ENCODE assay signal across 8 cellular contexts in the genomic region with DNA sequence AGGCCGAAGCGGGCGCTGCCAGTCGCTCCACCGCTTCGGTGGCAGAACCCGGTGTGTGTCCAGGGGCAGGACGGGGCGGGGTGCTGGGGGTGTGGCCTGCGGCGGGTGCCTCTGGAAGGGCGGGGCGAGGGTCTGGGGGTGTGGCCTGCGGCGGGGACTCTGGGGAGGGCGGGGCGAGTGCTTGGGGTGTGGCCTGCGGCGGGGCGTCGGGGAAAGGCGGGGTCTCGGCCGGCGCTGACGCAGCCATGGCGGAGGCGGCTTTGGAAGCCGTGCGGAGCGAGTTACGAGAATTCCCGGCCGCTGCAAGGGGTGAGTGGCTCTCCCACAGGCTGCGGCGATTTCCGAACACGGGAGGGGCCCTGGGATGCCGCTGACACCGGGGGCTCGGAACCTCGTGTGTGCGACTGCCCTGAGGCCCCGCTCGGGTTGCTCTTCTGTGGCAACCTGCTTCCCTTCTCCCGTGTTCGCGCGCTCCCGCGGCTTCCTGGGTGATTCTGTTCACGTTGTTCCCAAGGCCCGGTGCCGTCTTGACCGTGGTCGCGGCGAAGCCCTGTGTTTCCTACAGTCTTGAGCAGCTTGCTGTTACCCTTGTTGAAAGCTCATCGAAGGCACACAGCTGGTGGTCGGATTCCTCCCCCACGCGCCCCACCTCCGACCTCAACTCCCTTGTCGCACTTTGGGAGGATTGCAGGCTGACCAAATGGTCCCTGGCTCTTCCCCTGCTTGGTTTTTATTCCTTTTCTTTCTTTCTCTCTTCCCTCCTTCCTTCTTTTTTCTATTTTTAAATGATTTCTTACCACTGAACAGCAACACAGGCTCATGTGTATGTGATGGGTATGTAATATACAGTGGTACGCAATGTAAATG. TPM values are rescaled to one million over a fixed set of nuclear protein-coding genes. Genes with fewer than 3 reads are reported as not detected.
DNase-seq lines count a peak whose midpoint lies in the region; ATAC-seq, FAIRE-seq and TF ChIP-seq lines count a peak whose summit lies in the region.

A gene (plus strand): TSS at position 213 of the 867 bp plus-strand sequence. CDS start 33 bp downstream, at position 246.

- peaks cover 24% of the 10 kb centered on the region for H3K4me1 Mint-ChIP-seq in CD14-positive monocyte

- no peaks in the 10 kb centered on the region for H3K9me3 Mint-ChIP-seq in CD14-positive monocyte

- H3K9me1 ChIP-seq in endothelial cell of umbilical vein (replicated peaks; ENCODE audit: control insufficient read depth, extremely low read depth, insufficient read depth, low read length), result no peaks in the 10 kb centered on the region

- BruUV-seq in endothelial cell of umbilical vein (replicated peaks; lab: Mats Ljungman, UMichigan), result TSS peak; percentile 12

- no peaks in the 10 kb centered on the region for H3F3A ChIP-seq in OCI-LY1 (ENCODE audit: insufficient read depth, low read length)

- dilution Hi-C loops in endothelial cell of umbilical vein (cut with MboI; ENCODE audit: extremely low pct_ligation_motif_present, low sequenced_read_pairs), result no loop called here

- POLR2A ChIA-PET in endothelial cell of umbilical vein (lab: Charles Lee), result no interaction called here

- no peaks in the 10 kb centered on the region for H4K20me1 ChIP-seq in OCI-LY1 (ENCODE audit: insufficient read depth, low read length)
- H4K20me1 ChIP-seq in endothelial cell of umbilical vein (replicated peaks; ENCODE audit: control insufficient read depth, extremely low read depth, insufficient read depth, low read length), result no peaks in the 10 kb centered on the region

- H3K36me3 Mint-ChIP-seq in CD14-positive monocyte, result peaks cover 50 to 57% of the 10 kb centered on the region in 2 donors

- H2AFZ ChIP-seq in OCI-LY1 (ENCODE audit: low read length) (0 out of 2 replicates have a peak within 1 kb of the TSS, but pooled peaks have one; percentile 39), endothelial cell of umbilical vein (ENCODE audit: low read depth, low read length) (peak within 1 kb of the TSS; percentile 1)

- peak; percentile 69 for TF ChIP-seq POLR2A in endothelial cell of umbilical vein (IDR thresholded peaks at IDR 0.05; ENCODE audit: low read depth, low read length)

- H3K4me1 ChIP-seq in OCI-LY1 (ENCODE audit: insufficient read depth, low read length, severe bottlenecking) (peaks cover 18% of the 10 kb centered on the region), endothelial cell of umbilical vein (ENCODE audit: control insufficient read depth, extremely low read depth, insufficient read depth, low read length) (peaks cover 10% of the 10 kb centered on the region), mononuclear cell (ENCODE audit: insufficient read depth, low read length) (peaks cover 45% of the 10 kb centered on the region)

- H3K9me2 ChIP-seq in OCI-LY1 (ENCODE audit: low read depth, low read length), result no peaks in the 10 kb centered on the region

- intact Hi-C loops in CD14-positive monocyte (cut with micrococcal nuclease) (loop anchor here in 1 of 2 donors (10.0 kb wide), 1 partner anchor 77 kb away; no protein-coding TSS in a partner anchor), endothelial cell of umbilical vein (cut with micrococcal nuclease) (loop anchor here (1.0 to 5.0 kb wide), 2 partner anchors 54 to 64 kb away; a partner anchor contains a TSS)

- H3K27ac ChIP-seq in OCI-LY1 (ENCODE audit: low read depth, low read length, poor library complexity, severe bottlenecking), result no peak within 1 kb of the TSS
- no peak within 1 kb of the TSS for H3K27ac ChIP-seq in endothelial cell of umbilical vein (ENCODE audit: insufficient read depth, low read depth, low read length)

- no peaks in the 10 kb centered on the region for H3K36me3 ChIP-seq in OCI-LY1 (ENCODE audit: insufficient read depth, low read length)
- H3K36me3 ChIP-seq in endothelial cell of umbilical vein (ENCODE audit: control insufficient read depth in 2 of 2, extremely low read depth in 1 of 2, insufficient read depth in 2 of 2, low read length in 2 of 2), result peaks cover 0 to 16% of the 10 kb centered on the region in 2 experiments

- FAIRE-seq in endothelial cell of umbilical vein (lab: Jason Lieb, UNC), result peak; percentile 87

- H3K4me3 ChIP-seq in OCI-LY1 (ENCODE audit: low read depth, low read length, poor library complexity, severe bottlenecking) (peak within 1 kb of the TSS; percentile 82), endothelial cell of umbilical vein (replicated peaks in 1 of 3; ENCODE audit: insufficient read depth in 1 of 3, low read depth in 1 of 3, low read length in 3 of 3) (peak within 1 kb of the TSS; percentile 41 to 87 (median 73)), mononuclear cell (ENCODE audit: low read length) (peak within 1 kb of the TSS; percentile 87)

- DNase-seq in CD14-positive monocyte (ENCODE audit: low spot score), result peak; percentile 94
- peak; percentile 51 for DNase-seq in HS-27A (ENCODE audit: low read depth)
- DNase-seq in activated CD8-positive, alpha-beta memory T cell treated with anti-CD3 and anti-CD28 coated beads, Interleukin-2, amount 50 U/mL, for 48 hours, result peak; percentile 98
- peak; percentile 88 for DNase-seq in endothelial cell of umbilical vein (ENCODE audit: low read depth, low spot score)
- peak; percentile 92 to 97 for DNase-seq in stimulated activated CD8-positive, alpha-beta memory T cell treated with anti-CD3 and anti-CD28 coated beads, Interleukin-2, amount 100 ng/mL, for 1 hour (ENCODE audit: low read depth in 2 of 2)

- H3K9ac ChIP-seq in OCI-LY1 (ENCODE audit: low read length) (peak within 1 kb of the TSS; percentile 71), endothelial cell of umbilical vein (replicated peaks; ENCODE audit: extremely low read depth, insufficient read depth, low read length) (peak within 1 kb of the TSS; percentile 77)

- peak; percentile 76 for ATAC-seq in GM19395 (IDR thresholded peaks at IDR 0.05; ENCODE audit: unreplicated experiment)

- peak within 1 kb of the TSS; percentile 69 to 94 (median 84) for H3K27ac Mint-ChIP-seq in CD14-positive monocyte

- CTCF ChIA-PET in endothelial cell of umbilical vein (lab: Charles Lee), result interaction anchor here (0.7 to 1.2 kb wide), 3 partner anchors 14 to 77 kb away, joined by 3 to 4 read pairs (median 3); no protein-coding TSS in a partner anchor

- no peaks in the 10 kb centered on the region for H3K79me2 ChIP-seq in OCI-LY1 (ENCODE audit: insufficient read depth, low read length)
- no peaks in the 10 kb centered on the region for H3K79me2 ChIP-seq in endothelial cell of umbilical vein (ENCODE audit: control insufficient read depth, insufficient read depth, low read length)

- peaks cover 7 to 17% (median 8%) of the 10 kb centered on the region in 3 donors for H3K27me3 Mint-ChIP-seq in CD14-positive monocyte (ENCODE audit: low read depth in 3 of 3)

- H3K4me2 ChIP-seq in OCI-LY1 (ENCODE audit: low read length), result peak within 1 kb of the TSS; percentile 91
- peak within 1 kb of the TSS; percentile 70 for H3K4me2 ChIP-seq in endothelial cell of umbilical vein (ENCODE audit: insufficient read depth, low read length)

- no peaks in the 10 kb centered on the region for H3K9me3 ChIP-seq in OCI-LY1 (ENCODE audit: low read length)
- H3K9me3 ChIP-seq in endothelial cell of umbilical vein (replicated peaks; ENCODE audit: control insufficient read depth, insufficient read depth, low read length), result no peaks in the 10 kb centered on the region
- no peaks in the 10 kb centered on the region for H3K9me3 ChIP-seq in mononuclear cell (ENCODE audit: low read depth, low read length)

- H3K27me3 ChIP-seq in OCI-LY1 (ENCODE audit: insufficient read depth, low read length) (no peaks in the 10 kb centered on the region), endothelial cell of umbilical vein (ENCODE audit: control insufficient read depth in 2 of 2, insufficient read depth in 2 of 2, low read length in 2 of 2) (no peaks in the 10 kb centered on the region), mononuclear cell (ENCODE audit: insufficient read depth, low read length) (no peaks in the 10 kb centered on the region)

- TF ChIP-seq CTCF in CD14-positive monocyte (IDR thresholded peaks at IDR 0.05) (no peak), OCI-LY1 (IDR thresholded peaks at IDR 0.05; ENCODE audit: low read length) (no peak), endothelial cell of umbilical vein (IDR thresholded peaks at IDR 0.05; ENCODE audit: extremely low read depth in 1 of 2, insufficient read depth in 1 of 2, low read depth in 1 of 2, low read length in 2 of 2) (no peak)

- peak within 1 kb of the TSS; percentile 95 to 98 for H3K4me3 Mint-ChIP-seq in CD14-positive monocyte

TF ChIP-seq in endothelial cell of umbilical vein, 7 proteins besides CTCF, POLR2A, EP300 and RAD21:
- peak; percentile 86 for TF ChIP-seq POLR2AphosphoS5 (IDR thresholded peaks at IDR 0.05; ENCODE audit: insufficient read depth, low read depth, low read length)
- TF ChIP-seq, protein P1, sequence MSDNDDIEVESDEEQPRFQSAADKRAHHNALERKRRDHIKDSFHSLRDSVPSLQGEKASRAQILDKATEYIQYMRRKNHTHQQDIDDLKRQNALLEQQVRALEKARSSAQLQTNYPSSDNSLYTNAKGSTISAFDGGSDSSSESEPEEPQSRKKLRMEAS (IDR thresholded peaks at IDR 0.05; ENCODE audit: insufficient read depth, insufficient read length), result no peak

RNA-seq across cellular contexts. Expression of the gene that starts here (rescaled TPM):
- polyA plus RNA-seq in CD14-positive monocyte (10 to 100 TPM; 11.3 to 15.2 TPM), endothelial cell of umbilical vein (7.3 and 7.8 TPM in 2 replicates)
- total RNA-seq in endothelial cell of umbilical vein (11.4 and 15.0 TPM in 2 replicates), mononuclear cell (9.1 TPM)
- polyA plus RNA-seq in endothelial cell of umbilical vein (2011; cell fraction: cytosol; rRNA removed), result 4.2 and 5.8 TPM in 2 replicates
- 6.5 and 9.4 TPM in 2 replicates for polyA plus RNA-seq in endothelial cell of umbilical vein (2011; cell fraction: nucleus; rRNA removed)
- 2.4 and 3.3 TPM in 2 replicates for polyA plus RNA-seq in endothelial cell of umbilical vein (2012)
- polyA minus RNA-seq in endothelial cell of umbilical vein, result 1.8 and 3.4 TPM in 2 replicates
- polyA minus RNA-seq in endothelial cell of umbilical vein (2011; cell fraction: cytosol; rRNA and poly(A)+ RNA removed), result 2.8 TPM
- polyA minus RNA-seq in endothelial cell of umbilical vein (2011; cell fraction: nucleus; rRNA and poly(A)+ RNA removed), result 1.5 TPM in 1 of 2 replicates, not detected in the other
